28 cellular contexts compared by ENCODE assay signal in genomic region chr10:130067893-130068292, GRCh38.
"Had no signal": no experiment of that assay in that cellular context is flagged by ENCODE, and none has a peak within 500 bp of the region (broad histone marks: within the 10 kb centered on the region; RNA-seq: fewer than 3 reads in every experiment).

No MANE protein-coding gene starts in this region.

- H3K4me3 Mint-ChIP-seq: natural killer cell; nephron; neural progenitor cell; stimulated activated naive B cell treated with anti-CD40 and anti-IgM and Interleukin-4, amounts not matched to agents 10 μg/mL and 1 μg/mL and 100 μg/mL, for 72 hours; stimulated activated naive CD8-positive, alpha-beta T cell treated with anti-CD3 and anti-CD28 coated beads, Interleukin-15, Interleukin-2, amounts not matched to agents 100 ng/mL and 50 ng/mL, for 24 hours had no signal

- H3K27me3 ChIP-seq: neural progenitor cell, ovary, spleen, stomach, thyroid gland, tibial nerve, upper lobe of left lung, vagina had no signal

- H3K4me3 ChIP-seq: neural progenitor cell, ovary, psoas muscle, skin epidermis, smooth muscle cell, spleen, stomach, thoracic aorta, thyroid gland, tibial nerve, upper lobe of left lung, vagina had no signal

- H3K27me3 Mint-ChIP-seq: stimulated activated naive B cell treated with anti-CD40 and anti-IgM and Interleukin-4, amounts not matched to agents 10 μg/mL and 1 μg/mL and 100 μg/mL, for 72 hours; stimulated activated naive CD8-positive, alpha-beta T cell treated with anti-CD3 and anti-CD28 coated beads, Interleukin-15, Interleukin-2, amounts not matched to agents 100 ng/mL and 50 ng/mL, for 24 hours had no signal

- ATAC-seq: natural killer cell; psoas muscle; right cardiac atrium; sciatic nerve; stimulated activated naive B cell treated with anti-CD40 and anti-IgM and Interleukin-4, amounts not matched to agents 10 μg/mL and 1 μg/mL and 100 μg/mL, for 72 hours had no signal

- H3K27ac Mint-ChIP-seq: natural killer cell; nephron; neural progenitor cell; progenitor cell of endocrine pancreas; stimulated activated naive B cell treated with anti-CD40 and anti-IgM and Interleukin-4, amounts not matched to agents 10 μg/mL and 1 μg/mL and 100 μg/mL, for 72 hours; stimulated activated naive CD8-positive, alpha-beta T cell treated with anti-CD3 and anti-CD28 coated beads, Interleukin-15, Interleukin-2, amounts not matched to agents 100 ng/mL and 50 ng/mL, for 24 hours had no signal

- H3K36me3 ChIP-seq: neural progenitor cell, ovary had no signal

- H3K9ac ChIP-seq: neural progenitor cell, parathyroid adenoma had no signal

- H3K27ac ChIP-seq: neural progenitor cell, ovary, parathyroid adenoma, psoas muscle, skin epidermis, spleen, stomach, thoracic aorta, thyroid gland, tibial nerve, upper lobe of left lung, vagina had no signal

- H3K36me3 Mint-ChIP-seq: natural killer cell had no signal

- H3K4me1 ChIP-seq: neural progenitor cell, parathyroid adenoma, psoas muscle, spleen, stomach, thyroid gland, tibial nerve, upper lobe of left lung, vagina had no signal

- H3K4me1 Mint-ChIP-seq: nephron, neural progenitor cell had no signal

- H3K9me3 ChIP-seq: ovary, thoracic aorta, thyroid gland, upper lobe of left lung, vagina had no signal

- H3K4me2 ChIP-seq: neural progenitor cell, smooth muscle cell had no signal

- DNase-seq: natural killer cell; occipital lobe; ovary; psoas muscle; right cardiac atrium; spleen; stimulated activated CD4-positive, alpha-beta T cell treated with anti-CD3 and anti-CD28 coated beads, Interleukin-12 subunit alpha, Interleukin-12 subunit beta, amount 100 ng/mL, for 4 hours; stimulated activated CD4-positive, alpha-beta T cell treated with anti-CD3 and anti-CD28 coated beads, Interleukin-1b, Interleukin-23, amount 100 ng/mL, for 48 hours; stimulated activated CD4-positive, alpha-beta T cell treated with anti-CD3 and anti-CD28 coated beads, Interleukin-4, amount 100 ng/mL, for 1 hour; stimulated activated CD4-positive, alpha-beta T cell treated with anti-CD3 and anti-CD28 coated beads, Interleukin-4, amount 100 ng/mL, for 4 hours; stimulated activated CD8-positive, alpha-beta memory T cell treated with anti-CD3 and anti-CD28 coated beads, Interleukin-4, amount 100 ng/mL, for 48 hours; stimulated activated naive B cell treated with anti-CD40 and anti-IgM and Interleukin-4, amounts not matched to agents 10 μg/mL and 1 μg/mL and 100 μg/mL, for 72 hours; stimulated activated naive CD4-positive, alpha-beta T cell treated with Interleukin-2 at 50 U/mL for 16 hours; stomach; thyroid gland; trophoblast cell; upper lobe of left lung had no signal
